In the genomic region with DNA sequence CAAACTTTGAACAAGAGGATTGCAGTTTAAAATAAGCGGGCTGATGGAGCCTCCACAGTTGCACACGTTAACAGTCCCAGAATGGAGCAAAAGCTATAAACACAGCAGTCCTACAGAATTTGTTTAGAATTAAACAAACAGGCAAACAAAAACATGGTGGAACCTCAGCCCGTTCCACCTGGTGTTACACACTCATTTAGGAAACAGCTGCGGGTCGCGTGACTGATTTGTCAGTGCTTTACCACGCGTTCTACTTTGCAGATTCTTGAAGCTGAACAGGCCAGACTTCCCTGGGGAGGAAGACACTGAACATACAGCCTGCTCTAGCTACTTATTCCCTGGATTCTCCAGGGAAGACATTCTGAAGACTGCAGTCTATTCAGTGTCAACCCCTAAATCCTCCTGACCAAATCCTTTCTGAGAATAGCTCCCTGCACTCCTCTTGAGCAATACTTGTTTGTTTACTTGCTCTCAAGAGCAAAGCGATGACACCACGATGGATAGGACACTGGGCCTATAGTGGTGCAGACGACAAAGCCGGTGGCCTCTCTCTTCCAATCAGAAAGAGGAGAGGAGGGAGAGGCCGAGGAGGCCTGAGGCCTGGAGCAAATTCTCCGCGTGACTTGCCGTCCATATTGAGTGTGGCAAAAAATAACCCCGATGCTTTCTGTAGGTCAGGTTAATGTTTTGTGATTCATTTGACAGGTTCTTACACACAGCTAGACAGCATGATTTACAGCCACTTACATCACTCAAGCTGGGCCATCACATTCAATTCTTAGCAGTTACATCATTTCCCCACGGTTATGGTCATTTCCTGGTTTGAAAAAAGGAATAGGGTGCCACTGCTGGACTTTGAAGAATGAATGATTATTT, we compare ENCODE assay signal across 8 cellular contexts. TPM values are rescaled to one million over a fixed set of nuclear protein-coding genes. Genes with fewer than 3 reads are reported as not detected.
A peak's percentile ranks its signal among the peaks of the same experiment; 100 is the strongest.
DNase-seq lines count a peak whose midpoint lies in the region; ATAC-seq and TF ChIP-seq lines count a peak whose summit lies in the region.

No MANE protein-coding gene starts in this region.

- WGBS in thymus, result 11% methylated on average over 18 of the region's 18 CpGs

- H3K4me3 Mint-ChIP-seq in osteocyte (ENCODE audit: unreplicated experiment), result peak overlapping the region; percentile 56

- no peaks in the 10 kb centered on the region for H3K36me3 ChIP-seq in thymus (ENCODE audit: control insufficient read depth, insufficient read depth)

- H3K9me3 Mint-ChIP-seq in osteocyte (ENCODE audit: unreplicated experiment), result no peaks in the 10 kb centered on the region

- peak; percentile 97 for DNase-seq in GM12864 (ENCODE audit: low read depth)
- peak; percentile 79 for DNase-seq in NCI-H128 (lab: John Stamatoyannopoulos, UW; ENCODE audit: unreplicated experiment)
- DNase-seq in SKM-1 treated with dmso at 0.1 percent for 144 hours (lab: John Stamatoyannopoulos, UW; ENCODE audit: unreplicated experiment), result peak; percentile 96
- DNase-seq in activated naive CD8-positive, alpha-beta T cell treated with anti-CD3 and anti-CD28 coated beads, Interleukin-2, amount 50 U/mL, for 16 hours (ENCODE audit: low read depth, low spot score), result peak; percentile 70
- peak; percentile 92 for DNase-seq in Right ventricle myocardium inferior (ENCODE audit: missing footprints)
- DNase-seq in osteocyte (ENCODE audit: extremely low spot score, unreplicated experiment), result peak; percentile 94

- TF ChIP-seq CTCF in GM12864 (IDR thresholded peaks at IDR 0.05; ENCODE audit: low read depth, low read length, missing control alignments) (no peak), osteocyte (IDR thresholded peaks at IDR 0.05) (no peak)

- no peaks in the 10 kb centered on the region for H3K27me3 Mint-ChIP-seq in osteocyte (ENCODE audit: unreplicated experiment)

- no peaks in the 10 kb centered on the region for H3K36me3 Mint-ChIP-seq in osteocyte (ENCODE audit: unreplicated experiment)

- ATAC-seq in HG02763 (IDR thresholded peaks at IDR 0.05; ENCODE audit: unreplicated experiment), result peak; percentile 39
- peak; percentile 79 for ATAC-seq in Right ventricle myocardium inferior

- peaks cover 22% of the 10 kb centered on the region for H3K4me1 ChIP-seq in thymus (ENCODE audit: control insufficient read depth, insufficient read depth, low read length)

- peaks cover 34% of the 10 kb centered on the region for H3K4me1 Mint-ChIP-seq in osteocyte (ENCODE audit: unreplicated experiment)

- peak overlapping the region; percentile 96 for H3K27ac Mint-ChIP-seq in osteocyte (ENCODE audit: unreplicated experiment)

- intact Hi-C loops in Right ventricle myocardium inferior (cut with DNase I), result no loop called here

- H3K9me3 ChIP-seq in thymus (ENCODE audit: control insufficient read depth), result no peaks in the 10 kb centered on the region

- H3K4me3 ChIP-seq in GM12864 (ENCODE audit: low read depth, low read length) (peak overlapping the region; percentile 21), thymus (ENCODE audit: low read length) (peak overlapping the region; percentile 34)

- H3K27me3 ChIP-seq in thymus (ENCODE audit: control insufficient read depth, insufficient read depth), result no peaks in the 10 kb centered on the region

- H3K27ac ChIP-seq in thymus (ENCODE audit: low read depth), result peak overlapping the region; percentile 99

RNA-seq across cellular contexts. Expression of a gene that starts 4.0 kb away (rescaled TPM):
- total RNA-seq in Right ventricle myocardium inferior (125 TPM), osteocyte (141 and 145 TPM in 2 replicates)
- polyA plus RNA-seq in thymus, result 102 TPM

RNA-seq across cellular contexts. Expression of a gene that starts 4.6 kb away (rescaled TPM):
- 70.2 TPM for total RNA-seq in Right ventricle myocardium inferior
- 34.7 and 40.5 TPM in 2 replicates for total RNA-seq in osteocyte
- 27.1 TPM for polyA plus RNA-seq in thymus

Comparison
In these comparisons a context has a peak if more than half of its experiments do, and no peak if none do; other contexts are left out.
1. Peak in every context shown above with its lines: DNase-seq, ATAC-seq, H3K4me3 ChIP-seq and H3K27ac ChIP-seq.